Comparison of ENCODE assay signal across 14 cellular contexts in the genomic region with DNA sequence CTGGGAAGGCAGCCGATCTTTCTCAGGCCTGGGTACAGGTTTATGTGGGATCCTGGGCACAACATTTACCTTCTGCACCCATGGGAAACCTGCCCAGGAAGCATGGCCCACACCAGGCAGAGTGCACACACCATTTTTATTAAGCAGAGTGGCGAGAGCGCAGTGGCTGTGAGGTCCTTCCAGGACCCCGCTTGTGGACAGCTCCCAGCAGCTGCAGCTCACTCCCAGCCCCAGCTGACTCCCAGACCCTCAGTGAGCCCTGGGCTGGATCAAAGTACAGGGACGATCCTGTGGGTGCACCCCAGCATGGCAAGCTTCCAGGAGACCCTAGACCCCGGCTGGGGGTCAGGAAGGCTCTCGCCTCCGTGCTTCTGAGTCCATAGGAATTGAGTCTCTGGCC.
DNase-seq lines count a peak whose midpoint lies in the region; ATAC-seq and TF ChIP-seq lines count a peak whose summit lies in the region.
"Had no signal": no experiment of that assay in that cellular context is flagged by ENCODE, and none has a peak within 500 bp of the region (broad histone marks: within the 10 kb centered on the region; RNA-seq: fewer than 3 reads in every experiment).

No MANE protein-coding gene starts in this region.

- DNase-seq in H7 = peak; percentile 92
- no peak for DNase-seq in SK-N-SH
- peak; percentile 78 for DNase-seq in nephron progenitor cell
- no peak for DNase-seq in immature natural killer cell
- DNase-seq in dorsolateral prefrontal cortex = no peak
- DNase-seq in NCI-H2107 treated with DMSO at 0.1 percent for 48 hours (lab: John Stamatoyannopoulos, UW; ENCODE audit: unreplicated experiment) = no peak
- DNase-seq in omental fat pad (ENCODE audit: low spot score) = no peak
- DNase-seq: effector memory CD8-positive, alpha-beta T cell; NCI-H1694 treated with DMSO at 0.1 percent for 48 hours had no signal

- ATAC-seq in gastroesophageal sphincter (peak; percentile 33), omental fat pad (ENCODE audit: low FRiP score) (no peak)
- ATAC-seq: effector memory CD8-positive, alpha-beta T cell; stimulated activated effector memory CD8-positive, alpha-beta T cell treated with anti-CD3 and anti-CD28 coated beads, Interleukin-12 subunit alpha, Interleukin-12 subunit beta, amount 100 ng/mL, for 72 hours had no signal

- no peak for TF ChIP-seq EP300 in SK-N-SH (IDR thresholded peaks at IDR 0.05; ENCODE audit: borderline replicate concordance in 1 of 2, low read depth in 1 of 2, low read length in 1 of 2)
- no peak for TF ChIP-seq EP300 in gastroesophageal sphincter (IDR thresholded peaks at IDR 0.05)

- H3K9me2 ChIP-seq in SK-N-SH = no peaks in the 10 kb centered on the region

- WGBS in SK-N-SH (ENCODE audit: low lambda C conversion rate) = 65% methylated on average over 8 of the region's 8 CpGs
- WGBS in gastroesophageal sphincter (ENCODE audit: low coverage in 1 of 2), 2 donors = 20% methylated on average over 1 of the region's 8 CpGs; no CpG with 5 or more reads in 1 of the 2 donors

- H3K27me3 ChIP-seq in H7 (ENCODE audit: control insufficient read depth, insufficient read depth, low read length) (no peaks in the 10 kb centered on the region; the same call in 1 of the 2 replicates), SK-N-SH (ENCODE audit: insufficient read depth) (peaks cover 8% of the 10 kb centered on the region), gastroesophageal sphincter (peaks cover 58% of the 10 kb centered on the region), dorsolateral prefrontal cortex (peaks cover 0 to 93% (median 74%) of the 10 kb centered on the region in 45 donors)

- H3F3A ChIP-seq in SK-N-SH (replicated peaks; ENCODE audit: insufficient read depth) = no peaks in the 10 kb centered on the region

- H3K4me1 Mint-ChIP-seq in nephron progenitor cell (peaks cover 4% of the 10 kb centered on the region), immature natural killer cell (peaks cover 5 to 6% of the 10 kb centered on the region in 2 donors)

- no peak overlapping the region for H3K4me3 Mint-ChIP-seq in nephron progenitor cell
- H3K4me3 Mint-ChIP-seq in immature natural killer cell = no peak overlapping the region
- H3K4me3 Mint-ChIP-seq: activated naive CD8-positive, alpha-beta T cell; effector memory CD8-positive, alpha-beta T cell; neural crest cell; stimulated activated effector memory CD8-positive, alpha-beta T cell treated with anti-CD3 and anti-CD28 coated beads, Interleukin-12 subunit alpha, Interleukin-12 subunit beta, amount 100 ng/mL, for 72 hours; T-helper 1 cell treated with Interleukin-12 subunit alpha and Interleukin-12 subunit beta and Interleukin-4 antibody, amounts not matched to agents 30 μg/mL and 1 μg/mL, for 36 hours had no signal

- H3K4me2 ChIP-seq in SK-N-SH = no peak overlapping the region

- CTCF ChIA-PET in SK-N-SH (lab: Yijun Ruan, JAX) = interaction anchor here (0.7 to 3.1 kb wide), 7 partner anchors 12 to 167 kb away, joined by 3 to 13 read pairs (median 3); no protein-coding TSS in a partner anchor

- no peak for TF ChIP-seq CTCF in SK-N-SH (IDR thresholded peaks at IDR 0.05)
- TF ChIP-seq CTCF in gastroesophageal sphincter (IDR thresholded peaks at IDR 0.05) = no peak
- no peak for TF ChIP-seq CTCF in nephron progenitor cell (IDR thresholded peaks at IDR 0.05)
- TF ChIP-seq CTCF in dorsolateral prefrontal cortex (IDR thresholded peaks at IDR 0.05 in 54 of 56, conservative IDR thresholded peaks at IDR 0.05 in 2 of 56; ENCODE audit: low read depth in 1 of 56, partially characterized antibody in 56 of 56) = no peak
- TF ChIP-seq CTCF in omental fat pad (IDR thresholded peaks at IDR 0.05) = no peak

- no peak overlapping the region for H3K4me3 ChIP-seq in H7 (ENCODE audit: insufficient read depth, low read depth, low read length)
- H3K4me3 ChIP-seq in SK-N-SH (ENCODE audit: low read depth in 2 of 2, low read length in 1 of 2) = no peak overlapping the region
- no peak overlapping the region for H3K4me3 ChIP-seq in gastroesophageal sphincter
- no peak overlapping the region for H3K4me3 ChIP-seq in dorsolateral prefrontal cortex

- H3K27ac Mint-ChIP-seq in nephron progenitor cell (no peak overlapping the region), immature natural killer cell (no peak overlapping the region)
- H3K27ac Mint-ChIP-seq: activated naive CD8-positive, alpha-beta T cell; effector memory CD8-positive, alpha-beta T cell; stimulated activated effector memory CD8-positive, alpha-beta T cell treated with anti-CD3 and anti-CD28 coated beads, Interleukin-12 subunit alpha, Interleukin-12 subunit beta, amount 100 ng/mL, for 72 hours; T-helper 1 cell treated with Interleukin-12 subunit alpha and Interleukin-12 subunit beta and Interleukin-4 antibody, amounts not matched to agents 30 μg/mL and 1 μg/mL, for 36 hours had no signal

- no peak overlapping the region for H2AFZ ChIP-seq in SK-N-SH (ENCODE audit: low read depth)

- H3K27ac ChIP-seq in SK-N-SH (ENCODE audit: low read depth in 2 of 2, low read length in 1 of 2) = no peak overlapping the region
- no peak overlapping the region for H3K27ac ChIP-seq in gastroesophageal sphincter
- no peak overlapping the region for H3K27ac ChIP-seq in dorsolateral prefrontal cortex

- no peaks in the 10 kb centered on the region for H3K36me3 ChIP-seq in H7 (replicated peaks; ENCODE audit: control insufficient read depth, insufficient read depth, low read length)
- no peaks in the 10 kb centered on the region for H3K36me3 ChIP-seq in SK-N-SH (replicated peaks in 1 of 2; ENCODE audit: control insufficient read depth in 1 of 2, insufficient read depth in 2 of 2, low read length in 1 of 2)
- H3K36me3 ChIP-seq in gastroesophageal sphincter = no peaks in the 10 kb centered on the region

- no peaks in the 10 kb centered on the region for H3K79me2 ChIP-seq in SK-N-SH (ENCODE audit: insufficient read depth)

- H3K36me3 Mint-ChIP-seq in nephron progenitor cell (ENCODE audit: low read depth) (no peaks in the 10 kb centered on the region), immature natural killer cell (no peaks in the 10 kb centered on the region)
- H3K36me3 Mint-ChIP-seq: activated naive CD8-positive, alpha-beta T cell; stimulated activated effector memory CD8-positive, alpha-beta T cell treated with anti-CD3 and anti-CD28 coated beads, Interleukin-12 subunit alpha, Interleukin-12 subunit beta, amount 100 ng/mL, for 72 hours had no signal

- H3K9me3 ChIP-seq in SK-N-SH (no peaks in the 10 kb centered on the region), gastroesophageal sphincter (no peaks in the 10 kb centered on the region)

- POLR2A ChIA-PET in SK-N-SH (lab: Yijun Ruan, JAX) = no interaction called here

- H3K9ac ChIP-seq in SK-N-SH = no peak overlapping the region

- H3K4me1 ChIP-seq in SK-N-SH (ENCODE audit: control insufficient read depth in 1 of 2, insufficient read depth in 2 of 2, low read depth in 1 of 2, low read length in 1 of 2) = no peaks in the 10 kb centered on the region
- H3K4me1 ChIP-seq in gastroesophageal sphincter = peaks cover 0 to 25% (median 1%) of the 10 kb centered on the region in 3 donors

- no peaks in the 10 kb centered on the region for H3K9me3 Mint-ChIP-seq in nephron progenitor cell
- peaks cover 0 to 3% (median 0%) of the 10 kb centered on the region in 6 donors for H3K9me3 Mint-ChIP-seq in immature natural killer cell
- H3K9me3 Mint-ChIP-seq: effector memory CD8-positive, alpha-beta T cell; neural crest cell; stimulated activated effector memory CD8-positive, alpha-beta T cell treated with anti-CD3 and anti-CD28 coated beads, Interleukin-12 subunit alpha, Interleukin-12 subunit beta, amount 100 ng/mL, for 72 hours; T-helper 1 cell treated with Interleukin-12 subunit alpha and Interleukin-12 subunit beta and Interleukin-4 antibody, amounts not matched to agents 30 μg/mL and 1 μg/mL, for 36 hours had no signal

- no peaks in the 10 kb centered on the region for H4K20me1 ChIP-seq in SK-N-SH (ENCODE audit: insufficient read depth)

- intact Hi-C loops in dorsolateral prefrontal cortex (cut with DNase I) = no loop called here

- no peak for TF ChIP-seq RAD21 in SK-N-SH (IDR thresholded peaks at IDR 0.05; ENCODE audit: low read length)

- H3K27me3 Mint-ChIP-seq in nephron progenitor cell (ENCODE audit: low read depth, poor library complexity) (peaks cover 41% of the 10 kb centered on the region), immature natural killer cell (ENCODE audit: low read depth in 3 of 3) (peaks cover 5 to 18% (median 16%) of the 10 kb centered on the region in 3 donors)

- TF ChIP-seq POLR2A in gastroesophageal sphincter (IDR thresholded peaks at IDR 0.05) = no peak

TF ChIP-seq in SK-N-SH, 30 proteins besides CTCF, POLR2A, EP300 and RAD21:
- TF ChIP-seq, protein P1, sequence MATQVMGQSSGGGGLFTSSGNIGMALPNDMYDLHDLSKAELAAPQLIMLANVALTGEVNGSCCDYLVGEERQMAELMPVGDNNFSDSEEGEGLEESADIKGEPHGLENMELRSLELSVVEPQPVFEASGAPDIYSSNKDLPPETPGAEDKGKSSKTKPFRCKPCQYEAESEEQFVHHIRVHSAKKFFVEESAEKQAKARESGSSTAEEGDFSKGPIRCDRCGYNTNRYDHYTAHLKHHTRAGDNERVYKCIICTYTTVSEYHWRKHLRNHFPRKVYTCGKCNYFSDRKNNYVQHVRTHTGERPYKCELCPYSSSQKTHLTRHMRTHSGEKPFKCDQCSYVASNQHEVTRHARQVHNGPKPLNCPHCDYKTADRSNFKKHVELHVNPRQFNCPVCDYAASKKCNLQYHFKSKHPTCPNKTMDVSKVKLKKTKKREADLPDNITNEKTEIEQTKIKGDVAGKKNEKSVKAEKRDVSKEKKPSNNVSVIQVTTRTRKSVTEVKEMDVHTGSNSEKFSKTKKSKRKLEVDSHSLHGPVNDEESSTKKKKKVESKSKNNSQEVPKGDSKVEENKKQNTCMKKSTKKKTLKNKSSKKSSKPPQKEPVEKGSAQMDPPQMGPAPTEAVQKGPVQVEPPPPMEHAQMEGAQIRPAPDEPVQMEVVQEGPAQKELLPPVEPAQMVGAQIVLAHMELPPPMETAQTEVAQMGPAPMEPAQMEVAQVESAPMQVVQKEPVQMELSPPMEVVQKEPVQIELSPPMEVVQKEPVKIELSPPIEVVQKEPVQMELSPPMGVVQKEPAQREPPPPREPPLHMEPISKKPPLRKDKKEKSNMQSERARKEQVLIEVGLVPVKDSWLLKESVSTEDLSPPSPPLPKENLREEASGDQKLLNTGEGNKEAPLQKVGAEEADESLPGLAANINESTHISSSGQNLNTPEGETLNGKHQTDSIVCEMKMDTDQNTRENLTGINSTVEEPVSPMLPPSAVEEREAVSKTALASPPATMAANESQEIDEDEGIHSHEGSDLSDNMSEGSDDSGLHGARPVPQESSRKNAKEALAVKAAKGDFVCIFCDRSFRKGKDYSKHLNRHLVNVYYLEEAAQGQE (IDR thresholded peaks at IDR 0.05; ENCODE audit: low read depth, low read length) = peak; percentile 93
- TF ChIP-seq JUND (IDR thresholded peaks at IDR 0.05) (no peak), CHD2 (IDR thresholded peaks at IDR 0.05; ENCODE audit: low read length, partially characterized antibody) (no peak)

Comparison
In these comparisons a context has a peak if more than half of its experiments do, and no peak if none do; other contexts are left out.
1. DNase-seq: peak in H7 (single experiment) and nephron progenitor cell (single experiment); none in SK-N-SH (single experiment), immature natural killer cell (0 of 3), dorsolateral prefrontal cortex (0 of 10), NCI-H2107 treated with DMSO at 0.1 percent for 48 hours (single experiment) and omental fat pad (single experiment).